In the genomic region with DNA sequence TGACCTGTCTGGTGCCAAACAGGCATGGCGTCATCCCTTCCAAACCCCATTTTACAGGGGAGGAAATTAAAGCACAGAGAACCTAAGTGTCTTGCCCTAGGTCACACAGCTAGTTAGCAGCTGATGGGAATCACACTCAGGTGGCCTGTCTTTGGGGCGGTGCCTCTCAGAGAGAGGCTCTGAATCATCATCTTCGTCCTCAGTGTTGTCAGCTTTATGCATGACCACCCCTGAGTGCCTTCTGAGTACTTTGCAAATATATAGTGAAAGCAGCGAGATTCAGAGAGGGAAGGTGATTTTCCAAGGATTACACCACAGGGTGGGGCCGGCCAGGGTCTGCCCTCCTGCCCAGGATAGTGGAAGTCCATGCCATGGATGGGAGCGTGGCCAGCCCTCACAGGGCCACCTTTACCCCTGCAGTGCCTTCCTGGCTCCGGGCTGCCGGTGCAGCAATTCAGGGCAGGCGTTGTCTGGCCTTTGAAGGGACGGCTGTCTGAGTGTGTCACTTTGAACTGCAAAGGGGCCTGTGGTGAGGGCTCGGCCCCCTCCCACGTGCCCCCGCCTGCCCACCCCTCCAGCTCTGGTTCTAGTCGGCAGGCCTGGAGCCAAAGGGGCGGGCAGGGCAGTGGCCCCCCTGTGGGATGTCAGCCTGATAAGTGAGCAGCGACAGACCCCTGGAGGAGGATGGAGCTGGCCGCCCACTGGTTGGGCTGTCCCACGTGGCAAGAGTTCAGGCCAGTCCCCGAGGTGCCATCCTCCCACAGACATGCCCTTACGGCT, we compare ENCODE assay signal across 23 cellular contexts. TPM values are rescaled to one million over a fixed set of nuclear protein-coding genes. Genes with fewer than 3 reads are reported as not detected.
DNase-seq lines count a peak whose midpoint lies in the region; ATAC-seq and TF ChIP-seq lines count a peak whose summit lies in the region.
"Had no signal": no experiment of that assay in that cellular context is flagged by ENCODE, and none has a peak within 500 bp of the region (broad histone marks: within the 10 kb centered on the region; RNA-seq: fewer than 3 reads in every experiment).

No MANE protein-coding gene starts in this region.

- CTCF ChIA-PET in HEK293 (lab: Yijun Ruan, JAX) = interaction anchor here (1.0 to 1.5 kb wide), 3 partner anchors 60 to 151 kb away, joined by 4 to 5 read pairs (median 4); no protein-coding TSS in a partner anchor
- CTCF ChIA-PET in WTC11 (lab: Charles Lee) = interaction anchor here (0.9 to 8.8 kb wide), 14 partner anchors 9 to 151 kb away, joined by 3 to 83 read pairs (median 6); no protein-coding TSS in a partner anchor
- CTCF ChIA-PET in activated CD8-positive, alpha-beta T cell treated with anti-CD3 and anti-CD28 coated beads for 36 hours (lab: Charles Lee) = interaction anchor here (1.3 kb wide), 1 partner anchor 131 kb away, joined by 3 read pairs; no protein-coding TSS in a partner anchor

- no peak overlapping the region for H3K4me3 Mint-ChIP-seq in WTC11
- no peak overlapping the region for H3K4me3 Mint-ChIP-seq in memory B cell
- H3K4me3 Mint-ChIP-seq in activated CD8-positive, alpha-beta T cell treated with anti-CD3 and anti-CD28 coated beads for 36 hours = no peak overlapping the region
- H3K4me3 Mint-ChIP-seq: activated T-cell treated with anti-CD3 and anti-CD28 coated beads, Interleukin-2, amount 50 U/mL, for 24 hours; naive thymus-derived CD8-positive, alpha-beta T cell had no signal

- no peaks in the 10 kb centered on the region for H3K36me3 Mint-ChIP-seq in WTC11
- H3K36me3 Mint-ChIP-seq in memory B cell = no peaks in the 10 kb centered on the region
- H3K36me3 Mint-ChIP-seq in activated CD8-positive, alpha-beta T cell treated with anti-CD3 and anti-CD28 coated beads for 36 hours (ENCODE audit: low read depth) = no peaks in the 10 kb centered on the region

- no peaks in the 10 kb centered on the region for H3K9me3 ChIP-seq in HEK293 (ENCODE audit: control insufficient read depth, insufficient read depth, low read depth, low read length)
- H3K9me3 ChIP-seq: esophagus muscularis mucosa, lower lobe of right lung, psoas muscle, spleen had no signal

- peaks cover 0 to 6% of the 10 kb centered on the region in 2 experiments; a peak in 1 of 3 replicates for H3K36me3 ChIP-seq in HEK293 (ENCODE audit: control insufficient read depth in 2 of 2, insufficient read depth in 1 of 2, low read length in 2 of 2)
- H3K36me3 ChIP-seq: esophagus muscularis mucosa, lower lobe of right lung, spleen had no signal

- no peaks in the 10 kb centered on the region for H3K9me3 Mint-ChIP-seq in WTC11
- no peaks in the 10 kb centered on the region for H3K9me3 Mint-ChIP-seq in memory B cell
- H3K9me3 Mint-ChIP-seq in activated CD8-positive, alpha-beta T cell treated with anti-CD3 and anti-CD28 coated beads for 36 hours = no peaks in the 10 kb centered on the region
- H3K9me3 Mint-ChIP-seq: activated T-cell treated with anti-CD3 and anti-CD28 coated beads, Interleukin-2, amount 50 U/mL, for 24 hours; naive thymus-derived CD8-positive, alpha-beta T cell had no signal

- no peak overlapping the region for H3K4me3 ChIP-seq in HEK293 (ENCODE audit: low read depth, low read length)
- H3K4me3 ChIP-seq: esophagus muscularis mucosa, lower lobe of right lung, psoas muscle, spleen had no signal

- POLR2A ChIA-PET in HEK293 (lab: Yijun Ruan, JAX) = no interaction called here
- POLR2A ChIA-PET in WTC11 (lab: Charles Lee) = no interaction called here
- POLR2A ChIA-PET in activated CD8-positive, alpha-beta T cell treated with anti-CD3 and anti-CD28 coated beads for 36 hours (lab: Charles Lee) = interaction anchor here (0.6 kb wide), 1 partner anchor 683 kb away, joined by 3 read pairs; no protein-coding TSS in a partner anchor

- H3K4me1 Mint-ChIP-seq in WTC11 (peaks cover 24% of the 10 kb centered on the region), memory B cell (peaks cover 15% of the 10 kb centered on the region)
- H3K4me1 Mint-ChIP-seq in activated CD8-positive, alpha-beta T cell treated with anti-CD3 and anti-CD28 coated beads for 36 hours (ENCODE audit: low read depth) = peaks cover 7% of the 10 kb centered on the region

- intact Hi-C loops in activated CD8-positive, alpha-beta T cell treated with anti-CD3 and anti-CD28 coated beads for 36 hours (cut with micrococcal nuclease) = no loop called here

- peak; percentile 31 for DNase-seq in COLO668 (lab: John Stamatoyannopoulos, UW; ENCODE audit: unreplicated experiment)
- DNase-seq in WTC11 (ENCODE audit: low spot score) = no peak
- no peak for DNase-seq in memory B cell (ENCODE audit: low spot score in 2 of 2)
- DNase-seq in NCI-H187 treated with DMSO at 0.1 percent for 48 hours (lab: John Stamatoyannopoulos, UW) = no peak
- DNase-seq in mucosa of gallbladder (ENCODE audit: low spot score) = no peak
- no peak for DNase-seq in activated CD8-positive, alpha-beta T cell treated with anti-CD3 and anti-CD28 coated beads for 36 hours
- DNase-seq in NCI-H774 (lab: John Stamatoyannopoulos, UW) = no peak
- DNase-seq: activated CD4-positive, alpha-beta T cell treated with anti-CD3 and anti-CD28 coated beads, Interleukin-2, amount 50 U/mL, for 1 hour; activated naive CD4-positive, alpha-beta T cell treated with anti-CD3 and anti-CD28 coated beads, Interleukin-2, amount 50 U/mL, for 16 hours; activated T-cell treated with anti-CD3 and anti-CD28 coated beads, Interleukin-2, amount 50 U/mL, for 24 hours; DND-41; glutamatergic neuron; lower lobe of right lung; naive thymus-derived CD8-positive, alpha-beta T cell; NCI-H2171; NK-92 treated with Interleukin-12 subunit alpha and Interleukin-12 subunit beta, amount 100 ng/mL, for 24 hours; psoas muscle; spleen; trophoblast cell had no signal

- H3K27ac ChIP-seq in HEK293 (ENCODE audit: extremely low read depth, low read depth, low read length) = no peak overlapping the region
- H3K27ac ChIP-seq: esophagus muscularis mucosa, lower lobe of right lung, psoas muscle, RWPE1, spleen had no signal

- H3K27ac Mint-ChIP-seq in WTC11 (no peak overlapping the region), memory B cell (no peak overlapping the region)
- no peak overlapping the region for H3K27ac Mint-ChIP-seq in activated CD8-positive, alpha-beta T cell treated with anti-CD3 and anti-CD28 coated beads for 36 hours
- H3K27ac Mint-ChIP-seq: activated T-cell treated with anti-CD3 and anti-CD28 coated beads, Interleukin-2, amount 50 U/mL, for 24 hours; naive thymus-derived CD8-positive, alpha-beta T cell had no signal

- no peaks in the 10 kb centered on the region for H3K4me1 ChIP-seq in HEK293 (ENCODE audit: control insufficient read depth, insufficient read depth, low read length)

- TF ChIP-seq CTCF in HEK293 (tag by site-specific recombination; IDR thresholded peaks at IDR 0.05) (no peak), WTC11 (IDR thresholded peaks at IDR 0.05) (no peak)
- no peak for TF ChIP-seq CTCF in activated CD8-positive, alpha-beta T cell treated with anti-CD3 and anti-CD28 coated beads for 36 hours (IDR thresholded peaks at IDR 0.05)

- H3K27me3 Mint-ChIP-seq in WTC11 (ENCODE audit: low read depth) (peaks cover 98% of the 10 kb centered on the region), memory B cell (peaks cover 42% of the 10 kb centered on the region)
- peaks cover 51% of the 10 kb centered on the region for H3K27me3 Mint-ChIP-seq in activated CD8-positive, alpha-beta T cell treated with anti-CD3 and anti-CD28 coated beads for 36 hours

- ATAC-seq in WTC11 (no peak), memory B cell (ENCODE audit: low read depth) (peak; percentile 75)
- ATAC-seq in activated CD8-positive, alpha-beta T cell treated with anti-CD3 and anti-CD28 coated beads for 36 hours = no peak
- ATAC-seq: lower lobe of right lung; naive thymus-derived CD8-positive, alpha-beta T cell; psoas muscle had no signal

TF ChIP-seq in HEK293, 187 proteins besides CTCF, POLR2A, EP300 and RAD21 (continues in another document):
- TF ChIP-seq ZNF223 (tag by site-specific recombination; IDR thresholded peaks at IDR 0.05) = no peak
- no peak for TF ChIP-seq ZNF221 (tag by site-specific recombination; IDR thresholded peaks at IDR 0.05; ENCODE audit: borderline replicate concordance)
- TF ChIP-seq, protein P1, sequence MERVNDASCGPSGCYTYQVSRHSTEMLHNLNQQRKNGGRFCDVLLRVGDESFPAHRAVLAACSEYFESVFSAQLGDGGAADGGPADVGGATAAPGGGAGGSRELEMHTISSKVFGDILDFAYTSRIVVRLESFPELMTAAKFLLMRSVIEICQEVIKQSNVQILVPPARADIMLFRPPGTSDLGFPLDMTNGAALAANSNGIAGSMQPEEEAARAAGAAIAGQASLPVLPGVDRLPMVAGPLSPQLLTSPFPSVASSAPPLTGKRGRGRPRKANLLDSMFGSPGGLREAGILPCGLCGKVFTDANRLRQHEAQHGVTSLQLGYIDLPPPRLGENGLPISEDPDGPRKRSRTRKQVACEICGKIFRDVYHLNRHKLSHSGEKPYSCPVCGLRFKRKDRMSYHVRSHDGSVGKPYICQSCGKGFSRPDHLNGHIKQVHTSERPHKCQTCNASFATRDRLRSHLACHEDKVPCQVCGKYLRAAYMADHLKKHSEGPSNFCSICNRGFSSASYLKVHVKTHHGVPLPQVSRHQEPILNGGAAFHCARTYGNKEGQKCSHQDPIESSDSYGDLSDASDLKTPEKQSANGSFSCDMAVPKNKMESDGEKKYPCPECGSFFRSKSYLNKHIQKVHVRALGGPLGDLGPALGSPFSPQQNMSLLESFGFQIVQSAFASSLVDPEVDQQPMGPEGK (tag by site-specific recombination; IDR thresholded peaks at IDR 0.05) = no peak

TF ChIP-seq in WTC11, 78 proteins besides CTCF, POLR2A, EP300 and RAD21 (continues in another document):
- no peak for TF ChIP-seq ZNF425 (CRISPR knock-in tag; conservative IDR thresholded peaks at IDR 0.05)
- peak; percentile 57; the same call in 1 of the 2 replicates for TF ChIP-seq ZNF121 (CRISPR knock-in tag; IDR thresholded peaks at IDR 0.05)
- TF ChIP-seq ATF1 (CRISPR knock-in tag; IDR thresholded peaks at IDR 0.05) = no peak

RNA-seq across cellular contexts. Expression of gene LMX1B, which starts 16.9 kb away (rescaled TPM):
- total RNA-seq in WTC11 (2021) (4.6 to 12.4 TPM (median 5.1 TPM) in 3 replicates), mucosa of gallbladder (0.17 TPM)
- total RNA-seq in activated CD8-positive, alpha-beta T cell treated with anti-CD3 and anti-CD28 coated beads for 36 hours = not detected
- total RNA-seq: dermis blood vessel endothelial cell; naive thymus-derived CD8-positive, alpha-beta T cell had no signal
